In the genomic region with DNA sequence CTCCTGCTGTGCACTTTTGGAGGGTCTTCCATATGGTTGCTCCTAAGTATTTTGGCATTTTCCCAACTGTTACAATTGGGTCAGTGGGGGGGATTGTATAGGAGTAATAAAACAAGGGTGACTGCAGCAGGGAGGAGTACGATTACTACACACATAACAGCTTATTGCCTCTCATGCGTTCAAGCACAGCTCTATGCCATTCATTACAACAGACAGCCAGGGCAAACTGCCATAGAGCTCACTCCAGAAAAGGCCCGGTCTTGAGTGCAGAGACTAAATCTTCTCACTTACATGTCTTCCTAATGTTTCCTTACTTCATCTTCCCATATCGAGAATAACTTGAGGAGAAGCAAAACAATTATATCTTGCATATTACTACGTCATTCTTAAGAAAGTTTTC, we compare ENCODE assay signal across 10 cellular contexts. TPM values are rescaled to one million over a fixed set of nuclear protein-coding genes. Genes with fewer than 3 reads are reported as not detected.
DNase-seq lines count a peak whose midpoint lies in the region; ATAC-seq lines count a peak whose summit lies in the region.
"Had no signal": no experiment of that assay in that cellular context is flagged by ENCODE, and none has a peak within 500 bp of the region (broad histone marks: within the 10 kb centered on the region; RNA-seq: fewer than 3 reads in every experiment).

No MANE protein-coding gene starts in this region.

- POLR2A ChIA-PET in CD8-positive, alpha-beta memory T cell (lab: Charles Lee) = no interaction called here
- POLR2A ChIA-PET in naive thymus-derived CD8-positive, alpha-beta T cell (lab: Charles Lee) = no interaction called here

- no peaks in the 10 kb centered on the region for H3K27me3 ChIP-seq in CD8-positive, alpha-beta memory T cell (ENCODE audit: insufficient read depth, low read length, poor library complexity, severe bottlenecking)
- H3K27me3 ChIP-seq in HUES6 (ENCODE audit: control insufficient read depth, insufficient read depth, low read length) = no peaks in the 10 kb centered on the region

- no peaks in the 10 kb centered on the region for H3K9me3 ChIP-seq in CD8-positive, alpha-beta memory T cell (ENCODE audit: low read length)
- no peaks in the 10 kb centered on the region for H3K9me3 ChIP-seq in HUES6 (ENCODE audit: control insufficient read depth, insufficient read depth, low read depth, low read length)
- H3K9me3 ChIP-seq: esophagus squamous epithelium had no signal

- peaks cover 3 to 18% of the 10 kb centered on the region in 2 donors for H3K27me3 Mint-ChIP-seq in CD8-positive, alpha-beta memory T cell
- peaks cover 3 to 20% (median 7%) of the 10 kb centered on the region in 5 donors for H3K27me3 Mint-ChIP-seq in naive thymus-derived CD8-positive, alpha-beta T cell

- peaks cover 24% of the 10 kb centered on the region for H3K4me1 ChIP-seq in CD8-positive, alpha-beta memory T cell (ENCODE audit: insufficient read depth, low read length)
- no peaks in the 10 kb centered on the region; the same call in 1 of the 2 replicates for H3K4me1 ChIP-seq in HUES6 (ENCODE audit: control insufficient read depth, insufficient read depth, low read length)

- H3K9me3 Mint-ChIP-seq in CD8-positive, alpha-beta memory T cell = no peaks in the 10 kb centered on the region
- H3K9me3 Mint-ChIP-seq in naive thymus-derived CD8-positive, alpha-beta T cell = peaks cover 0 to 9% (median 2%) of the 10 kb centered on the region in 9 donors

- CTCF ChIA-PET in CD8-positive, alpha-beta memory T cell (lab: Charles Lee) = interaction anchor here (0.8 kb wide), 1 partner anchor 34 kb away, joined by 4 read pairs; no protein-coding TSS in a partner anchor

- DNase-seq in CD8-positive, alpha-beta memory T cell = no peak
- peak; percentile 63 for DNase-seq in amniotic epithelial cell (ENCODE audit: low read depth)
- DNase-seq in naive thymus-derived CD8-positive, alpha-beta T cell = no peak
- no peak for DNase-seq in stimulated activated CD4-positive, alpha-beta T cell treated with anti-CD3 and anti-CD28 coated beads, Interleukin-4, amount 100 ng/mL, for 24 hours
- no peak for DNase-seq in middle frontal gyrus (ENCODE audit: extremely low spot score, low spot score)
- DNase-seq in dedifferentiated amniotic fluid mesenchymal stem cell (ENCODE audit: extremely low spot score) = no peak
- DNase-seq: esophagus squamous epithelium; stimulated activated CD4-positive, alpha-beta T cell treated with anti-CD3 and anti-CD28 coated beads, Interleukin-15, amount 100 ng/mL, for 24 hours had no signal

- H3K36me3 Mint-ChIP-seq in CD8-positive, alpha-beta memory T cell = peaks cover 0 to 15% (median 0%) of the 10 kb centered on the region in 3 donors
- peaks cover 0 to 4% (median 0%) of the 10 kb centered on the region in 3 donors for H3K36me3 Mint-ChIP-seq in naive thymus-derived CD8-positive, alpha-beta T cell

- H3K9ac ChIP-seq in HUES6 (ENCODE audit: low read length) = no peak overlapping the region

- peak overlapping the region; percentile 5 to 99 (median 66) for H3K4me3 Mint-ChIP-seq in CD8-positive, alpha-beta memory T cell
- peak overlapping the region in 9 of 10 donors; percentile 5 to 99 (median 68) for H3K4me3 Mint-ChIP-seq in naive thymus-derived CD8-positive, alpha-beta T cell

- H3K4me3 ChIP-seq in CD8-positive, alpha-beta memory T cell (ENCODE audit: low read length) = no peak overlapping the region
- 0 out of 2 replicates have a peak overlapping the region, but pooled peaks have one; percentile 92 for H3K4me3 ChIP-seq in HUES6 (ENCODE audit: low read depth, low read length)

- H3K4me1 Mint-ChIP-seq in CD8-positive, alpha-beta memory T cell = peaks cover 32 to 37% (median 34%) of the 10 kb centered on the region in 3 donors
- H3K4me1 Mint-ChIP-seq in naive thymus-derived CD8-positive, alpha-beta T cell = peaks cover 12 to 34% (median 31%) of the 10 kb centered on the region in 4 donors

- H3K27ac ChIP-seq in CD8-positive, alpha-beta memory T cell (ENCODE audit: low read depth, low read length) = no peak overlapping the region
- no peak overlapping the region for H3K27ac ChIP-seq in HUES6 (ENCODE audit: low read depth, low read length)

- ATAC-seq in naive thymus-derived CD8-positive, alpha-beta T cell = no peak
- no peak for ATAC-seq in HG03159 (IDR thresholded peaks at IDR 0.05; ENCODE audit: unreplicated experiment)

- H3K36me3 ChIP-seq in CD8-positive, alpha-beta memory T cell (ENCODE audit: insufficient read depth, low read length) = no peaks in the 10 kb centered on the region
- no peaks in the 10 kb centered on the region for H3K36me3 ChIP-seq in HUES6 (ENCODE audit: control insufficient read depth, insufficient read depth, low read length)
- H3K36me3 ChIP-seq: esophagus squamous epithelium had no signal

- H3K27ac Mint-ChIP-seq in CD8-positive, alpha-beta memory T cell = peak overlapping the region in 5 of 8 donors; percentile 1 to 66 (median 43)
- H3K27ac Mint-ChIP-seq in naive thymus-derived CD8-positive, alpha-beta T cell = peak overlapping the region in 5 of 10 donors; percentile 14 to 96 (median 58)

RNA-seq across cellular contexts. Expression of a gene that starts 1.4 kb away (rescaled TPM):
- total RNA-seq in CD8-positive, alpha-beta memory T cell = 10 to 100 TPM; 31.2 to 33.9 TPM
- 55.6 TPM for polyA plus RNA-seq in CD8-positive, alpha-beta memory T cell
- 10 to 100 TPM; 25.6 to 27.3 TPM for total RNA-seq in naive thymus-derived CD8-positive, alpha-beta T cell
- 10 to 100 TPM; 41.8 to 57.0 (median 48.6) TPM for polyA plus RNA-seq in naive thymus-derived CD8-positive, alpha-beta T cell

RNA-seq across cellular contexts. Expression of a gene that starts 50.7 kb away (rescaled TPM):
- not detected for total RNA-seq in CD8-positive, alpha-beta memory T cell
- polyA plus RNA-seq in CD8-positive, alpha-beta memory T cell = not detected
- not detected for total RNA-seq in naive thymus-derived CD8-positive, alpha-beta T cell
- not detected for polyA plus RNA-seq in naive thymus-derived CD8-positive, alpha-beta T cell
- total RNA-seq: esophagus squamous epithelium had no signal
